In genomic region chr3:65953881-65954733, GRCh38 we compare ENCODE assay signal across 8 cellular contexts.
DNase-seq lines count a peak whose midpoint lies in the region; ATAC-seq and TF ChIP-seq lines count a peak whose summit lies in the region.
"Had no signal": no experiment of that assay in that cellular context is flagged by ENCODE, and none has a peak within 500 bp of the region (broad histone marks: within the 10 kb centered on the region; RNA-seq: fewer than 3 reads in every experiment).

No MANE protein-coding gene starts in this region.

- intact Hi-C loops in lower lobe of right lung (cut with DNase I): no loop called here
- intact Hi-C loops in tibial artery (cut with DNase I; ENCODE audit: low total_unique reads): no loop called here

- H3F3A ChIP-seq in MM.1S (ENCODE audit: insufficient read depth, low read length): no peaks in the 10 kb centered on the region

- H3K9ac ChIP-seq in MM.1S (ENCODE audit: low read length): no peak overlapping the region

- H3K4me1 Mint-ChIP-seq in activated naive CD4-positive, alpha-beta T cell treated with anti-CD3 and anti-CD28 coated beads, Interleukin-2, amount 10 ng/mL, durations not matched to agents 7 days and 5 days: no peaks in the 10 kb centered on the region

- H3K27me3 Mint-ChIP-seq in activated naive CD4-positive, alpha-beta T cell treated with anti-CD3 and anti-CD28 coated beads, Interleukin-2, amount 10 ng/mL, durations not matched to agents 7 days and 5 days: no peaks in the 10 kb centered on the region

- no peak for DNase-seq in MM.1S
- DNase-seq in dermis microvascular lymphatic vessel endothelial cell (ENCODE audit: low read depth in 2 of 2): peak; percentile 50 to 71
- peak; percentile 55 for DNase-seq in lower lobe of right lung
- peak in 1 of 2 donors; percentile 73 for DNase-seq in tibial artery
- DNase-seq in activated naive CD4-positive, alpha-beta T cell treated with anti-CD3 and anti-CD28 coated beads, Interleukin-2, amount 10 ng/mL, durations not matched to agents 7 days and 5 days: no peak
- no peak for DNase-seq in activated gamma-delta T cell treated with Interleukin-2 at 50 U/mL for 16 hours

- no peaks in the 10 kb centered on the region for H4K20me1 ChIP-seq in MM.1S (ENCODE audit: insufficient read depth, low read length)

- H3K4me2 ChIP-seq in MM.1S (ENCODE audit: low read depth, low read length): no peak overlapping the region

- no peaks in the 10 kb centered on the region for H3K9me2 ChIP-seq in MM.1S (replicated peaks; ENCODE audit: insufficient read depth, low read length)

- no peak overlapping the region for H3K4me3 Mint-ChIP-seq in activated naive CD4-positive, alpha-beta T cell treated with anti-CD3 and anti-CD28 coated beads, Interleukin-2, amount 10 ng/mL, durations not matched to agents 7 days and 5 days

- no peaks in the 10 kb centered on the region for H3K36me3 ChIP-seq in MM.1S (replicated peaks; ENCODE audit: insufficient read depth, low read length)
- H3K36me3 ChIP-seq in lower lobe of right lung: no peaks in the 10 kb centered on the region
- no peaks in the 10 kb centered on the region for H3K36me3 ChIP-seq in tibial artery
- H3K36me3 ChIP-seq: SJSA1 had no signal

- H3K27me3 ChIP-seq in MM.1S (replicated peaks; ENCODE audit: insufficient read depth, low read length) (no peaks in the 10 kb centered on the region), lower lobe of right lung (ENCODE audit: low read depth) (no peaks in the 10 kb centered on the region), tibial artery (no peaks in the 10 kb centered on the region)
- H3K27me3 ChIP-seq: SJSA1 had no signal

- TF ChIP-seq CTCF in MM.1S (IDR thresholded peaks at IDR 0.05; ENCODE audit: low read length): no peak
- TF ChIP-seq CTCF in lower lobe of right lung (IDR thresholded peaks at IDR 0.05): no peak
- no peak for TF ChIP-seq CTCF in tibial artery (IDR thresholded peaks at IDR 0.05)

- H3K27ac ChIP-seq in MM.1S (ENCODE audit: low read length) (peak overlapping the region; percentile 13; the same call in 1 of the 2 replicates), lower lobe of right lung (peak overlapping the region; percentile 83), tibial artery (peak overlapping the region; percentile 63 to 76)
- H3K27ac ChIP-seq: SJSA1 had no signal

- H3K79me2 ChIP-seq in MM.1S (ENCODE audit: low read length): no peaks in the 10 kb centered on the region

- H3K27ac Mint-ChIP-seq in activated naive CD4-positive, alpha-beta T cell treated with anti-CD3 and anti-CD28 coated beads, Interleukin-2, amount 10 ng/mL, durations not matched to agents 7 days and 5 days: no peak overlapping the region

- ATAC-seq in lower lobe of right lung (peak; percentile 32 to 71), HG03175 (IDR thresholded peaks at IDR 0.05; ENCODE audit: unreplicated experiment) (no peak)

- H3K9me3 Mint-ChIP-seq in activated naive CD4-positive, alpha-beta T cell treated with anti-CD3 and anti-CD28 coated beads, Interleukin-2, amount 10 ng/mL, durations not matched to agents 7 days and 5 days: peaks cover 5% of the 10 kb centered on the region

- H3K9me3 ChIP-seq in MM.1S (replicated peaks; ENCODE audit: insufficient read depth, low read length): no peaks in the 10 kb centered on the region
- H3K9me3 ChIP-seq in lower lobe of right lung: no peaks in the 10 kb centered on the region
- no peaks in the 10 kb centered on the region for H3K9me3 ChIP-seq in tibial artery
- H3K9me3 ChIP-seq: SJSA1 had no signal

- H3K4me1 ChIP-seq in MM.1S (ENCODE audit: low read length) (no peaks in the 10 kb centered on the region), lower lobe of right lung (peaks cover 59% of the 10 kb centered on the region), tibial artery (peaks cover 0 to 60% (median 26%) of the 10 kb centered on the region in 4 donors)

- H2AFZ ChIP-seq in MM.1S (ENCODE audit: low read length): no peak overlapping the region

- CTCF ChIA-PET in activated naive CD4-positive, alpha-beta T cell treated with anti-CD3 and anti-CD28 coated beads, Interleukin-2, amount 10 ng/mL, durations not matched to agents 7 days and 5 days (lab: Charles Lee): no interaction called here

- no peak overlapping the region for H3K4me3 ChIP-seq in MM.1S (ENCODE audit: low read length)
- H3K4me3 ChIP-seq in lower lobe of right lung: peak overlapping the region; percentile 1
- peak overlapping the region; percentile 31 to 36 for H3K4me3 ChIP-seq in tibial artery
- H3K4me3 ChIP-seq: SJSA1 had no signal

- H3K36me3 Mint-ChIP-seq in activated naive CD4-positive, alpha-beta T cell treated with anti-CD3 and anti-CD28 coated beads, Interleukin-2, amount 10 ng/mL, durations not matched to agents 7 days and 5 days: no peaks in the 10 kb centered on the region

Comparison
In these comparisons a context has a peak if more than half of its experiments do, and no peak if none do; other contexts are left out.
1. DNase-seq: peak in dermis microvascular lymphatic vessel endothelial cell (2 of 2) and lower lobe of right lung (single experiment); none in MM.1S (single experiment), activated naive CD4-positive, alpha-beta T cell treated with anti-CD3 and anti-CD28 coated beads, Interleukin-2, amount 10 ng/mL, durations not matched to agents 7 days and 5 days (single experiment) and activated gamma-delta T cell treated with Interleukin-2 at 50 U/mL for 16 hours (single experiment).
2. H3K27ac ChIP-seq: peak in every context shown above with its lines; median percentile 83 in lower lobe of right lung; 70 in tibial artery; 13 in MM.1S.